ENCODE assay signal across 17 cellular contexts in the genomic region with DNA sequence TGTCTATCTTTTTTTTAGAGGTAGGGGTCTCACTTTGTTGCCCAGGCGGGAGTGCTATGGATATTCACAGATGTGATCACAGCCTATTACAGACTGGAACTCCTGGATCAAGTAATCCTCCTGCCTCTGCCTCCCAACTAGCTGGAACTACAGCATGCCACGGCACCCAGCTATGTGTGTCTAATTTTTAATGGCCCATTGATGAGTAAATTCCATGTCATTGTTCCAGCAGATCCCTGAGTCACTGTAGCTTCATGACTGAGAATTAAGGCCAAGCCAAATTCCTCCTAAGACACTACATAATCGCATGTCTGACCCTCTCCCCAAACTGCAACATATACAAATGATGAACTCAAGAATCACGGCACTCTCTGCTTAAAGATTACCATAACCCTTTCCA.
A peak's percentile ranks its signal among the peaks of the same experiment; 100 is the strongest.
DNase-seq lines count a peak whose midpoint lies in the region; ATAC-seq and TF ChIP-seq lines count a peak whose summit lies in the region.
"Had no signal": no experiment of that assay in that cellular context is flagged by ENCODE, and none has a peak within 500 bp of the region (broad histone marks: within the 10 kb centered on the region; RNA-seq: fewer than 3 reads in every experiment).

No MANE protein-coding gene starts in this region.

- intact Hi-C loops in prostate gland (cut with DNase I): no loop called here
- intact Hi-C loops in OCI-LY7 (cut with micrococcal nuclease; ENCODE audit: unreplicated experiment): no loop called here

- H3K4me1 ChIP-seq in prostate gland (replicated peaks) (no peaks in the 10 kb centered on the region), OCI-LY7 (ENCODE audit: insufficient read depth, low read length, poor library complexity, severe bottlenecking) (no peaks in the 10 kb centered on the region)
- H3K4me1 ChIP-seq: neural progenitor cell, Peyer's patch had no signal

- CTCF ChIA-PET in OCI-LY7 (lab: Charles Lee; ENCODE audit: unreplicated experiment): no interaction called here

- H2AFZ ChIP-seq in OCI-LY7 (ENCODE audit: low read length): no peak overlapping the region
- H2AFZ ChIP-seq: neural progenitor cell had no signal

- H3K36me3 ChIP-seq in prostate gland: no peaks in the 10 kb centered on the region
- H3K36me3 ChIP-seq in OCI-LY7 (ENCODE audit: insufficient read depth, low read length): no peaks in the 10 kb centered on the region
- H3K36me3 ChIP-seq: neural progenitor cell, Peyer's patch, uterus had no signal

- H3K27me3 ChIP-seq in prostate gland (replicated peaks; ENCODE audit: insufficient read depth): no peaks in the 10 kb centered on the region
- H3K27me3 ChIP-seq: neural progenitor cell, Peyer's patch, uterus had no signal

- TF ChIP-seq CTCF in fibroblast of the aortic adventitia (IDR thresholded peaks at IDR 0.05; ENCODE audit: insufficient read depth, low read length) (no peak), prostate gland (IDR thresholded peaks at IDR 0.05) (no peak), OCI-LY7 (conservative IDR thresholded peaks at IDR 0.05; ENCODE audit: low read length) (no peak), GM10266 (IDR thresholded peaks at IDR 0.05; ENCODE audit: control insufficient read depth, insufficient read depth, low read depth, missing control alignments) (no peak)

- no TSS peak for BruUV-seq in OCI-LY7 (replicated peaks; lab: Mats Ljungman, UMichigan)

- H3K27ac ChIP-seq in prostate gland: no peak overlapping the region
- no peak overlapping the region for H3K27ac ChIP-seq in OCI-LY7 (ENCODE audit: low read depth, low read length, poor library complexity, severe bottlenecking)
- H3K27ac ChIP-seq: neural progenitor cell, Peyer's patch, uterus had no signal

- DNase-seq in ACHN (peak; percentile 40), HCEC 1CT (peak; percentile 79), T1000 (lab: John Stamatoyannopoulos, UW) (peak; percentile 34), fibroblast of the aortic adventitia (ENCODE audit: low read depth) (peak; percentile 25), prostate gland (ENCODE audit: low spot score) (no peak), OCI-LY7 (ENCODE audit: low spot score) (no peak), GM10266 (ENCODE audit: extremely low spot score) (no peak)
- DNase-seq: activated B cell treated with CpG ODN at 0.5 μM for 24 hours; amygdala; NCI-H1048; NCI-H2081 treated with DMSO at 0.1 percent for 48 hours; Peyer's patch; retina; stimulated activated CD4-positive, alpha-beta T cell treated with anti-CD3 and anti-CD28 coated beads, Interleukin-1b, Interleukin-23, amount 100 ng/mL, for 48 hours; uterus had no signal

- TF ChIP-seq POLR2A in prostate gland (IDR thresholded peaks at IDR 0.05): no peak

- WGBS in prostate gland: 89% methylated on average over 4 of the region's 4 CpGs

- no peaks in the 10 kb centered on the region for H3K79me2 ChIP-seq in OCI-LY7 (ENCODE audit: insufficient read depth, low read depth, low read length)

- in situ Hi-C loops in ACHN (cut with HindIII; ENCODE audit: low pct_ligation_motif_present, low pct_unique_long_range_greater_than_20kb, low sequenced_read_pairs): no loop called here

- no peak overlapping the region for H3K4me3 ChIP-seq in fibroblast of the aortic adventitia (ENCODE audit: low read depth, low read length)
- H3K4me3 ChIP-seq in prostate gland: no peak overlapping the region
- H3K4me3 ChIP-seq in OCI-LY7 (ENCODE audit: low read depth, low read length, poor library complexity, severe bottlenecking): no peak overlapping the region
- H3K4me3 ChIP-seq: neural progenitor cell, Peyer's patch, uterus had no signal

- H4K20me1 ChIP-seq in OCI-LY7 (ENCODE audit: insufficient read depth, low read length): no peaks in the 10 kb centered on the region

- H3K9me3 ChIP-seq in prostate gland: no peaks in the 10 kb centered on the region
- no peaks in the 10 kb centered on the region for H3K9me3 ChIP-seq in OCI-LY7 (ENCODE audit: low read length)
- H3K9me3 ChIP-seq: Peyer's patch had no signal

- H3K9me2 ChIP-seq in OCI-LY7 (ENCODE audit: insufficient read depth, low read length): no peaks in the 10 kb centered on the region

- POLR2A ChIA-PET in OCI-LY7 (lab: Charles Lee): no interaction called here

- H3K4me2 ChIP-seq in OCI-LY7 (ENCODE audit: low read length): no peak overlapping the region
- H3K4me2 ChIP-seq: neural progenitor cell had no signal

- ATAC-seq in GM19328 (IDR thresholded peaks at IDR 0.05; ENCODE audit: unreplicated experiment): no peak

Comparison
In these comparisons a context has a peak if more than half of its experiments do, and no peak if none do; other contexts are left out.
1. DNase-seq: peak in ACHN (single experiment), HCEC 1CT (single experiment), T1000 (single experiment) and fibroblast of the aortic adventitia (single experiment); none in prostate gland (single experiment), OCI-LY7 (single experiment) and GM10266 (single experiment).